ENCODE assay signal across 11 cellular contexts in the genomic region with DNA sequence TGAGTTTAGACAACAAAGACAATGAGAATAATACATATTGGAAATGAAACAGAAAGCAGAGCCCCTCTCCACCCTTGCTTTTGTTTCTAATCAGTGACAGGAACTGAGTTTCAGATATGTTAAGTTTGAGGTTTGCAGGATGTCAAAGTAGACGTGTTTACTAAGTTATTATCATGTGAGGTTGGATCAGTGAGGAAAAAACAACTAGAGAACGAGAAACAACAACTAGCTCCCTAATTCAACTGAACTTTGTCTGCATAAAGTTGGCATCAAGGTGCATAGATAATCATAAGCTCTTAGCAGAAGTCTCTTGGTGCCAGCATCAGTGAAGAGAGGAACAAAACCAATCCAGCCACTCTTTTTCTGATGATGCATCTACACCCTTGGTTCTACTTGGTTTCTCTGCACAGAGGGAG.
A peak's percentile ranks its signal among the peaks of the same experiment; 100 is the strongest.
DNase-seq lines count a peak whose midpoint lies in the region; ATAC-seq, FAIRE-seq and TF ChIP-seq lines count a peak whose summit lies in the region.
"Had no signal": no experiment of that assay in that cellular context is flagged by ENCODE, and none has a peak within 500 bp of the region (broad histone marks: within the 10 kb centered on the region; RNA-seq: fewer than 3 reads in every experiment).

No MANE protein-coding gene starts in this region.

- CTCF ChIA-PET in activated naive CD4-positive, alpha-beta T cell treated with anti-CD3 and anti-CD28 coated beads, Interleukin-2, amount 10 ng/mL, durations not matched to agents 7 days and 5 days (lab: Charles Lee) = no interaction called here

- peak overlapping the region; percentile 21 for H3K4me3 Mint-ChIP-seq in activated naive CD4-positive, alpha-beta T cell treated with anti-CD3 and anti-CD28 coated beads, Interleukin-2, amount 10 ng/mL, durations not matched to agents 7 days and 5 days
- no peak overlapping the region for H3K4me3 Mint-ChIP-seq in activated naive CD8-positive, alpha-beta T cell treated with anti-CD3 and anti-CD28 coated beads for 36 hours

- H3K4me3 ChIP-seq in stomach = no peak overlapping the region

- WGBS in stomach, 5 donors = 8 to 30% (median 17%) methylated on average over 2 of the region's 2 CpGs

- no peak for TF ChIP-seq POLR2A in stomach (IDR thresholded peaks at IDR 0.05)
- no peak for TF ChIP-seq POLR2A in H54 (IDR thresholded peaks at IDR 0.05; ENCODE audit: low read depth, low read length)

- no peaks in the 10 kb centered on the region for H3K36me3 ChIP-seq in stomach

- peak; percentile 35 for DNase-seq in activated naive CD4-positive, alpha-beta T cell treated with anti-CD3 and anti-CD28 coated beads, Interleukin-2, amount 10 ng/mL, durations not matched to agents 7 days and 5 days
- DNase-seq in activated naive CD4-positive, alpha-beta T cell treated with Interleukin-2 at 50 U/mL for 16 hours = no peak
- DNase-seq in activated naive CD8-positive, alpha-beta T cell treated with anti-CD3 and anti-CD28 coated beads for 36 hours = no peak
- DNase-seq in stomach = no peak
- no peak for DNase-seq in amniotic stem cell (lab: John Stamatoyannopoulos, UW)
- DNase-seq in HT-29 (ENCODE audit: low spot score) = no peak
- no peak for DNase-seq in H54 (ENCODE audit: insufficient read length, low spot score)
- DNase-seq: activated CD4-positive, alpha-beta T cell treated with anti-CD3 and anti-CD28 coated beads for 4 hours; NCI-H2227 treated with DMSO at 0.1 percent for 48 hours had no signal

- no peak for TF ChIP-seq EP300 in stomach (IDR thresholded peaks at IDR 0.05)

- no peak for TF ChIP-seq CTCF in stomach (IDR thresholded peaks at IDR 0.05)

- no peaks in the 10 kb centered on the region for H3K27me3 ChIP-seq in stomach

- intact Hi-C loops in stomach (cut with DNase I; ENCODE audit: low total_unique reads) = no loop called here

- peaks cover 6% of the 10 kb centered on the region for H3K36me3 Mint-ChIP-seq in activated naive CD4-positive, alpha-beta T cell treated with anti-CD3 and anti-CD28 coated beads, Interleukin-2, amount 10 ng/mL, durations not matched to agents 7 days and 5 days
- H3K36me3 Mint-ChIP-seq in activated naive CD8-positive, alpha-beta T cell treated with anti-CD3 and anti-CD28 coated beads for 36 hours = no peaks in the 10 kb centered on the region

- H3K27ac Mint-ChIP-seq in activated naive CD4-positive, alpha-beta T cell treated with anti-CD3 and anti-CD28 coated beads, Interleukin-2, amount 10 ng/mL, durations not matched to agents 7 days and 5 days = peak overlapping the region; percentile 93
- peak overlapping the region; percentile 2 for H3K27ac Mint-ChIP-seq in activated naive CD8-positive, alpha-beta T cell treated with anti-CD3 and anti-CD28 coated beads for 36 hours

- peak; percentile 84 for ATAC-seq in HG02885 (IDR thresholded peaks at IDR 0.05; ENCODE audit: poor library complexity, unreplicated experiment)

- H3K9me3 Mint-ChIP-seq in activated naive CD4-positive, alpha-beta T cell treated with anti-CD3 and anti-CD28 coated beads, Interleukin-2, amount 10 ng/mL, durations not matched to agents 7 days and 5 days = no peaks in the 10 kb centered on the region
- H3K9me3 Mint-ChIP-seq in activated naive CD8-positive, alpha-beta T cell treated with anti-CD3 and anti-CD28 coated beads for 36 hours = no peaks in the 10 kb centered on the region

- H3K27me3 Mint-ChIP-seq in activated naive CD4-positive, alpha-beta T cell treated with anti-CD3 and anti-CD28 coated beads, Interleukin-2, amount 10 ng/mL, durations not matched to agents 7 days and 5 days = no peaks in the 10 kb centered on the region
- H3K27me3 Mint-ChIP-seq in activated naive CD8-positive, alpha-beta T cell treated with anti-CD3 and anti-CD28 coated beads for 36 hours = no peaks in the 10 kb centered on the region

- H3K4me1 Mint-ChIP-seq in activated naive CD4-positive, alpha-beta T cell treated with anti-CD3 and anti-CD28 coated beads, Interleukin-2, amount 10 ng/mL, durations not matched to agents 7 days and 5 days = peaks cover 50% of the 10 kb centered on the region
- peaks cover 13% of the 10 kb centered on the region for H3K4me1 Mint-ChIP-seq in activated naive CD8-positive, alpha-beta T cell treated with anti-CD3 and anti-CD28 coated beads for 36 hours

- H3K9me3 ChIP-seq in stomach = no peaks in the 10 kb centered on the region

- peak overlapping the region in 3 of 5 donors; percentile 14 to 62 (median 59) for H3K27ac ChIP-seq in stomach

- no peak for FAIRE-seq in H54 (lab: Jason Lieb, UNC)
- FAIRE-seq: endometrium had no signal

- H3K4me1 ChIP-seq in stomach = peaks cover 0 to 12% (median 8%) of the 10 kb centered on the region in 4 donors
